ENCODE assay signal across 20 cellular contexts in genomic region chr2:200746301-200746700, GRCh38.
"Had no signal": no experiment of that assay in that cellular context is flagged by ENCODE, and none has a peak within 500 bp of the region (broad histone marks: within the 10 kb centered on the region; RNA-seq: fewer than 3 reads in every experiment).

No MANE protein-coding gene starts in this region.

- ATAC-seq: effector memory CD8-positive, alpha-beta T cell; heart left ventricle; left lung; lower lobe of right lung; right cardiac atrium had no signal

- H3K4me3 ChIP-seq: heart left ventricle, left lung, lower lobe of right lung, spleen, tibial nerve had no signal

- H3K27ac ChIP-seq: heart left ventricle, left lung, lower lobe of right lung, spleen had no signal

- DNase-seq: activated CD4-positive, alpha-beta T cell treated with anti-CD3 and anti-CD28 coated beads for 48 hours; activated CD4-positive, alpha-beta T cell treated with anti-CD3 and anti-CD28 coated beads, Interleukin-2, amount 50 U/mL, for 48 hours; activated CD8-positive, alpha-beta memory T cell treated with anti-CD3 and anti-CD28 coated beads, Interleukin-2, amount 50 U/mL, for 4 hours; activated effector memory CD4-positive, alpha-beta T cell treated with anti-CD3 and anti-CD28 coated beads, Interleukin-2, amount 50 U/mL, for 16 hours; activated naive CD4-positive, alpha-beta T cell treated with anti-CD3 and anti-CD28 coated beads, Interleukin-2, amount 50 U/mL, for 16 hours; activated T-cell treated with anti-CD3 and anti-CD28 coated beads, Interleukin-2, amount 50 U/mL, for 1 hour; amniotic stem cell; caudate nucleus; cortex of kidney; effector memory CD8-positive, alpha-beta T cell; heart left ventricle; left lung; lower lobe of right lung; nephron progenitor cell; nucleus accumbens; right cardiac atrium; spleen; stimulated activated naive CD4-positive, alpha-beta T cell treated with Interleukin-2 at 50 U/mL for 16 hours; T-helper 1 cell had no signal

- H3K9me3 ChIP-seq: heart left ventricle, left lung, lower lobe of right lung, spleen, tibial nerve had no signal

- H3K36me3 ChIP-seq: heart left ventricle, left lung, lower lobe of right lung, spleen, tibial nerve had no signal

- H3K27me3 ChIP-seq: heart left ventricle, left lung, spleen, tibial nerve had no signal
